Comparison of ENCODE assay signal across 11 cellular contexts in genomic region chr19:5129691-5130090, GRCh38.
DNase-seq lines count a peak whose midpoint lies in the region; ATAC-seq and TF ChIP-seq lines count a peak whose summit lies in the region.
"Had no signal": no experiment of that assay in that cellular context is flagged by ENCODE, and none has a peak within 500 bp of the region (broad histone marks: within the 10 kb centered on the region; RNA-seq: fewer than 3 reads in every experiment).

No MANE protein-coding gene starts in this region.

- no peaks in the 10 kb centered on the region for H3K9me3 Mint-ChIP-seq in memory B cell
- no peaks in the 10 kb centered on the region for H3K9me3 Mint-ChIP-seq in type B pancreatic cell
- H3K9me3 Mint-ChIP-seq in activated CD4-positive, alpha-beta memory T cell treated with anti-CD3 and anti-CD28 coated beads for 36 hours = no peaks in the 10 kb centered on the region

- H3K9me3 ChIP-seq in cardiac muscle cell (ENCODE audit: low read depth) (no peaks in the 10 kb centered on the region), WERI-Rb-1 (ENCODE audit: severe bottlenecking) (no peaks in the 10 kb centered on the region), esophagus squamous epithelium (no peaks in the 10 kb centered on the region)

- H3K27ac Mint-ChIP-seq in memory B cell = peak overlapping the region; percentile 100
- H3K27ac Mint-ChIP-seq in type B pancreatic cell = peak overlapping the region; percentile 85
- H3K27ac Mint-ChIP-seq in activated CD4-positive, alpha-beta memory T cell treated with anti-CD3 and anti-CD28 coated beads for 36 hours = no peak overlapping the region

- no peak for TF ChIP-seq POLR2A in esophagus squamous epithelium (IDR thresholded peaks at IDR 0.05)

- no peak for TF ChIP-seq CTCF in cardiac muscle cell (IDR thresholded peaks at IDR 0.05; ENCODE audit: low read depth, low read length)
- no peak for TF ChIP-seq CTCF in WERI-Rb-1 (IDR thresholded peaks at IDR 0.05; ENCODE audit: low read depth, low read length)
- TF ChIP-seq CTCF in type B pancreatic cell (conservative IDR thresholded peaks at IDR 0.05) = no peak
- no peak for TF ChIP-seq CTCF in esophagus squamous epithelium (IDR thresholded peaks at IDR 0.05)

- H3K4me1 ChIP-seq in cardiac muscle cell (ENCODE audit: low read depth) (peaks cover 68% of the 10 kb centered on the region), esophagus squamous epithelium (peaks cover 3 to 39% (median 7%) of the 10 kb centered on the region in 3 donors)

- 84 to 87% methylated on average over 5 to 6 of the region's 13 CpGs for WGBS in esophagus squamous epithelium, 2 donors

- intact Hi-C loops in left cardiac atrium (cut with DNase I) (no loop called here), esophagus squamous epithelium (cut with DNase I) (no loop called here)
- intact Hi-C loops in activated CD4-positive, alpha-beta memory T cell treated with anti-CD3 and anti-CD28 coated beads for 36 hours (cut with micrococcal nuclease) = no loop called here

- CTCF ChIA-PET in activated CD4-positive, alpha-beta memory T cell treated with anti-CD3 and anti-CD28 coated beads for 36 hours (lab: Charles Lee) = no interaction called here

- POLR2A ChIA-PET in activated CD4-positive, alpha-beta memory T cell treated with anti-CD3 and anti-CD28 coated beads for 36 hours (lab: Charles Lee) = no interaction called here

- H3K27ac ChIP-seq in cardiac muscle cell (peak overlapping the region; percentile 99), WERI-Rb-1 (0 out of 2 replicates have a peak overlapping the region, but pooled peaks have one; percentile 22), esophagus squamous epithelium (no peak overlapping the region)

- H3K4me3 Mint-ChIP-seq in memory B cell (peak overlapping the region; percentile 97), type B pancreatic cell (no peak overlapping the region)
- no peak overlapping the region for H3K4me3 Mint-ChIP-seq in activated CD4-positive, alpha-beta memory T cell treated with anti-CD3 and anti-CD28 coated beads for 36 hours

- no peak for ATAC-seq in left cardiac atrium
- no peak for ATAC-seq in memory B cell (ENCODE audit: low read depth)
- ATAC-seq: SK-N-SH treated with all-trans-retinoic acid at 6 μM for 48 hours had no signal

- H3K27me3 ChIP-seq in cardiac muscle cell (no peaks in the 10 kb centered on the region), WERI-Rb-1 (ENCODE audit: insufficient read depth, low read depth, severe bottlenecking) (no peaks in the 10 kb centered on the region), esophagus squamous epithelium (no peaks in the 10 kb centered on the region)

- H3K4me3 ChIP-seq in cardiac muscle cell (no peak overlapping the region), WERI-Rb-1 (ENCODE audit: low read depth, low read length) (no peak overlapping the region), esophagus squamous epithelium (no peak overlapping the region)

- DNase-seq in cardiac muscle cell (ENCODE audit: low read depth in 1 of 2, low spot score in 1 of 2) = no peak
- DNase-seq in left cardiac atrium = no peak
- DNase-seq in WERI-Rb-1 = no peak
- peak in 1 of 2 donors; percentile 26 for DNase-seq in memory B cell (ENCODE audit: low spot score in 2 of 2)
- no peak for DNase-seq in type B pancreatic cell (ENCODE audit: extremely low spot score, unreplicated experiment)
- no peak for DNase-seq in DMS114 treated with DMSO at 0.1 percent for 48 hours (lab: John Stamatoyannopoulos, UW; ENCODE audit: unreplicated experiment)
- DNase-seq in activated CD4-positive, alpha-beta memory T cell treated with anti-CD3 and anti-CD28 coated beads for 36 hours = no peak
- DNase-seq in esophagus squamous epithelium (lab: John Stamatoyannopoulos, UW) = no peak
- DNase-seq: foreskin melanocyte, NCI-H2107 had no signal

- H3K4me1 Mint-ChIP-seq in memory B cell = peaks cover 39% of the 10 kb centered on the region
- H3K4me1 Mint-ChIP-seq in type B pancreatic cell (ENCODE audit: unreplicated experiment) = peaks cover 20% of the 10 kb centered on the region
- H3K4me1 Mint-ChIP-seq in activated CD4-positive, alpha-beta memory T cell treated with anti-CD3 and anti-CD28 coated beads for 36 hours (ENCODE audit: low read depth) = peaks cover 8% of the 10 kb centered on the region

- H3K36me3 ChIP-seq in cardiac muscle cell (peaks cover 10% of the 10 kb centered on the region), WERI-Rb-1 (peaks cover 26% of the 10 kb centered on the region), esophagus squamous epithelium (peaks cover 11 to 87% (median 18%) of the 10 kb centered on the region in 3 donors)

- peaks cover 6% of the 10 kb centered on the region for H3K36me3 Mint-ChIP-seq in memory B cell
- no peaks in the 10 kb centered on the region for H3K36me3 Mint-ChIP-seq in type B pancreatic cell
- peaks cover under 1% of the 10 kb centered on the region for H3K36me3 Mint-ChIP-seq in activated CD4-positive, alpha-beta memory T cell treated with anti-CD3 and anti-CD28 coated beads for 36 hours

- no peaks in the 10 kb centered on the region for H3K27me3 Mint-ChIP-seq in memory B cell
- no peaks in the 10 kb centered on the region for H3K27me3 Mint-ChIP-seq in type B pancreatic cell
- no peaks in the 10 kb centered on the region for H3K27me3 Mint-ChIP-seq in activated CD4-positive, alpha-beta memory T cell treated with anti-CD3 and anti-CD28 coated beads for 36 hours

Comparison
In these comparisons a context has a peak if more than half of its experiments do, and no peak if none do; other contexts are left out.
1. H3K27ac ChIP-seq: peak in cardiac muscle cell (single experiment) and WERI-Rb-1 (single experiment); none in esophagus squamous epithelium (0 of 4).